In genomic region chr20:33993800-33994623, GRCh38 we compare ENCODE assay signal across 8 cellular contexts. TPM values are rescaled to one million over a fixed set of nuclear protein-coding genes. Genes with fewer than 3 reads are reported as not detected.
DNase-seq lines count a peak whose midpoint lies in the region; ATAC-seq, FAIRE-seq and TF ChIP-seq lines count a peak whose summit lies in the region.

RALY (plus strand) TSS chr20:33993911; CDS start chr20:34072075, 78,164 bp downstream.

- no peaks in the 10 kb centered on the region for H3K9me3 ChIP-seq in A673 (ENCODE audit: low read depth, low read length, poor library complexity, severe bottlenecking)
- H3K9me3 ChIP-seq in keratinocyte (ENCODE audit: control insufficient read depth, low read depth, low read length) = no peaks in the 10 kb centered on the region

- H3K9me3 Mint-ChIP-seq in activated B cell treated with CpG ODN at 0.5 μM for 24 hours = no peaks in the 10 kb centered on the region

- H3K36me3 ChIP-seq in A673 (ENCODE audit: insufficient read depth, low read length, poor library complexity, severe bottlenecking) (no peaks in the 10 kb centered on the region), keratinocyte (ENCODE audit: control insufficient read depth in 2 of 2, extremely low read depth in 1 of 2, insufficient read depth in 2 of 2, low read length in 2 of 2) (peaks cover 4 to 8% of the 10 kb centered on the region in 2 experiments)

- peaks cover 21% of the 10 kb centered on the region for H3K36me3 Mint-ChIP-seq in activated B cell treated with CpG ODN at 0.5 μM for 24 hours (ENCODE audit: low read depth)

- DNase-seq in A673 (ENCODE audit: low spot score) = peak; percentile 91
- peak; percentile 79 for DNase-seq in NCI-H2196 (lab: John Stamatoyannopoulos, UW; ENCODE audit: unreplicated experiment)
- DNase-seq in activated B cell treated with CpG ODN at 0.5 μM for 24 hours = peak; percentile 91
- peak in 56 of 61 donors; percentile 11 to 89 (median 57) for DNase-seq in caudate nucleus (lab: John Stamatoyannopoulos, UW)
- no peak for DNase-seq in keratinocyte (ENCODE audit: low read depth, low spot score)
- peak; percentile 60 to 65 for DNase-seq in stimulated activated CD4-positive, alpha-beta T cell treated with anti-CD3 and anti-CD28 coated beads, Interleukin-15, amount 100 ng/mL, for 1 hour (ENCODE audit: low read depth in 1 of 2, low spot score in 1 of 2)

- intact Hi-C loops in A673 (cut with micrococcal nuclease; ENCODE audit: unreplicated experiment) = no loop called here
- intact Hi-C loops in activated B cell treated with CpG ODN at 0.5 μM for 24 hours (cut with micrococcal nuclease) = loop anchor here (1.0 to 10.0 kb wide), 14 partner anchors 29 to 1639 kb away; partner anchors contain the start of genes ACTL10, AHCY, ASXL1 and CBFA2T2

- peak within 1 kb of the TSS; percentile 88 for H2AFZ ChIP-seq in keratinocyte (ENCODE audit: control insufficient read depth, low read length)

- H3K4me1 ChIP-seq in A673 (ENCODE audit: insufficient read depth, low read length, poor library complexity, severe bottlenecking) = peaks cover 14% of the 10 kb centered on the region
- peaks cover 30% of the 10 kb centered on the region for H3K4me1 ChIP-seq in keratinocyte (ENCODE audit: control insufficient read depth, extremely low read depth, insufficient read depth, low read length)

- H3K4me1 Mint-ChIP-seq in activated B cell treated with CpG ODN at 0.5 μM for 24 hours = peaks cover 69% of the 10 kb centered on the region

- no TSS peak for BruUV-seq in A673 (replicated peaks; lab: Mats Ljungman, UMichigan)

- dilution Hi-C loops in keratinocyte (cut with MboI; ENCODE audit: extremely low pct_ligation_motif_present, low sequenced_read_pairs) = no loop called here

- peaks cover 57% of the 10 kb centered on the region for H3K79me2 ChIP-seq in keratinocyte (ENCODE audit: control insufficient read depth, insufficient read depth, low read length)

- TF ChIP-seq CTCF in A673 (conservative IDR thresholded peaks at IDR 0.05; ENCODE audit: low read depth, low read length) (no peak), activated B cell treated with CpG ODN at 0.5 μM for 24 hours (IDR thresholded peaks at IDR 0.05) (no peak), keratinocyte (optimal IDR thresholded peaks at IDR 0.05 in 1 of 3, IDR thresholded peaks at IDR 0.05 in 1 of 3, conservative IDR thresholded peaks at IDR 0.05 in 1 of 3; ENCODE audit: extremely low read depth in 1 of 3, insufficient read depth in 2 of 3, low read length in 3 of 3) (no peak)

- peaks cover 5% of the 10 kb centered on the region for H3K9me1 ChIP-seq in keratinocyte (ENCODE audit: control insufficient read depth, extremely low read depth, insufficient read depth, low read length)

- peak within 1 kb of the TSS; percentile 68 for H3K4me3 ChIP-seq in A673 (ENCODE audit: low read depth, low read length, poor library complexity, severe bottlenecking)
- peak within 1 kb of the TSS; percentile 72 to 96 (median 94) for H3K4me3 ChIP-seq in keratinocyte (ENCODE audit: control insufficient read depth in 2 of 3, extremely low read depth in 1 of 3, insufficient read depth in 2 of 3, low read depth in 1 of 3, low read length in 3 of 3)

- peak within 1 kb of the TSS; percentile 98 for H3K27ac ChIP-seq in A673 (ENCODE audit: low read depth, low read length, poor library complexity, severe bottlenecking)
- peak within 1 kb of the TSS; percentile 98 for H3K27ac ChIP-seq in caudate nucleus (ENCODE audit: low read depth, low read length)
- H3K27ac ChIP-seq in keratinocyte (ENCODE audit: control insufficient read depth, insufficient read depth, low read length) = peak within 1 kb of the TSS; percentile 91

- peaks cover 6% of the 10 kb centered on the region for H4K20me1 ChIP-seq in keratinocyte (ENCODE audit: control insufficient read depth, extremely low read depth, insufficient read depth, low read length)

- peak within 1 kb of the TSS; percentile 95 for H3K4me3 Mint-ChIP-seq in activated B cell treated with CpG ODN at 0.5 μM for 24 hours

- ATAC-seq in GM18858 (IDR thresholded peaks at IDR 0.05; ENCODE audit: unreplicated experiment) = peak; percentile 30
- ATAC-seq in HG03066 (IDR thresholded peaks at IDR 0.05; ENCODE audit: low read depth, unreplicated experiment) = peak; percentile 48
- peak; percentile 50 for ATAC-seq in activated B cell treated with CpG ODN at 0.5 μM for 24 hours (ENCODE audit: low read depth)

- CTCF ChIA-PET in A673 (lab: Charles Lee) = interaction anchor here (0.6 to 0.7 kb wide), 2 partner anchors 491 to 1504 kb away, joined by 3 to 6 read pairs; no protein-coding TSS in a partner anchor
- CTCF ChIA-PET in activated B cell treated with CpG ODN at 0.5 μM for 24 hours (lab: Charles Lee) = interaction anchor here (1.4 kb wide), 1 partner anchor 207 kb away, joined by 3 read pairs; no protein-coding TSS in a partner anchor

- H3K4me2 ChIP-seq in keratinocyte (ENCODE audit: control insufficient read depth, extremely low read depth, insufficient read depth, low read depth, low read length) = peak within 1 kb of the TSS; percentile 93

- FAIRE-seq in keratinocyte (lab: Jason Lieb, UNC) = no peak

- POLR2A ChIA-PET in A673 (lab: Charles Lee; ENCODE audit: low non-redundant PET) (interaction anchor here (0.5 to 0.8 kb wide), 5 partner anchors 28 to 1458 kb away, joined by 3 to 7 read pairs (median 6); partner anchors contain the start of gene EIF2S2), activated B cell treated with CpG ODN at 0.5 μM for 24 hours (lab: Charles Lee) (interaction anchor here (0.6 to 2.4 kb wide), 30 partner anchors 13 to 1748 kb away, joined by 3 to 33 read pairs (median 5); partner anchors contain the start of genes ACTL10, C20orf144, CBFA2T2 and CHMP4B)

- H3K9ac ChIP-seq in keratinocyte (ENCODE audit: control insufficient read depth, extremely low read depth, insufficient read depth, low read length) = peak within 1 kb of the TSS; percentile 91

- H3K27me3 Mint-ChIP-seq in activated B cell treated with CpG ODN at 0.5 μM for 24 hours = no peaks in the 10 kb centered on the region

- no peaks in the 10 kb centered on the region for H3K27me3 ChIP-seq in A673 (replicated peaks; ENCODE audit: insufficient read depth, low read depth, low read length, poor library complexity)
- H3K27me3 ChIP-seq in keratinocyte (ENCODE audit: control insufficient read depth, extremely low read depth, insufficient read depth, low read length) = no peaks in the 10 kb centered on the region

- peak within 1 kb of the TSS; percentile 98 for H3K27ac Mint-ChIP-seq in activated B cell treated with CpG ODN at 0.5 μM for 24 hours

RNA-seq across cellular contexts. Expression of gene RALY, which starts in this region (rescaled TPM):
- total RNA-seq in A673 (2021) (185 and 195 TPM in 2 replicates), activated B cell treated with CpG ODN at 0.5 μM for 24 hours (116 and 117 TPM in 2 replicates)
- 107 to 118 TPM (median 118 TPM) in 3 replicates for polyA plus RNA-seq in keratinocyte
- polyA plus RNA-seq in keratinocyte (2011; ENCODE audit: low read depth) = 22.4 TPM
- polyA plus RNA-seq in keratinocyte (2011; cell fraction: cytosol; rRNA removed) = 59.8 and 110 TPM in 2 replicates
- polyA plus RNA-seq in keratinocyte (2011; cell fraction: nucleus; rRNA removed) = 43.5 and 61.5 TPM in 2 replicates
- 56.7 and 163 TPM in 2 replicates for polyA plus RNA-seq in keratinocyte (2012; ENCODE audit: low replicate concordance)
- polyA minus RNA-seq in keratinocyte = 82.0 to 151 TPM (median 82.8 TPM) in 3 replicates
- 134 TPM for polyA minus RNA-seq in keratinocyte (2011; cell fraction: cytosol; rRNA and poly(A)+ RNA removed)
- 43.9 and 51.5 TPM in 2 replicates for polyA minus RNA-seq in keratinocyte (2011; cell fraction: nucleus; rRNA and poly(A)+ RNA removed)
